In genomic region chr6:89400912-89401399, GRCh38 we compare ENCODE assay signal across 1 cellular context.
TF ChIP-seq lines count a peak whose summit lies in the region.

No MANE protein-coding gene starts in this region.

TF ChIP-seq in HepG2, 621 proteins besides CTCF, POLR2A, EP300 and RAD21:
- TF ChIP-seq ZNF276 (CRISPR knock-in tag; IDR thresholded peaks at IDR 0.05; ENCODE audit: low read depth): no peak
- no peak for TF ChIP-seq AHR (CRISPR knock-in tag; IDR thresholded peaks at IDR 0.05)
- no peak for TF ChIP-seq SMC3 (IDR thresholded peaks at IDR 0.05; ENCODE audit: low read length)
- TF ChIP-seq GMEB2 (CRISPR knock-in tag; IDR thresholded peaks at IDR 0.05; ENCODE audit: low read depth): no peak
- TF ChIP-seq GMEB1 (CRISPR knock-in tag; IDR thresholded peaks at IDR 0.05; ENCODE audit: borderline replicate concordance): no peak
- TF ChIP-seq ZBTB7A (CRISPR knock-in tag; IDR thresholded peaks at IDR 0.05): no peak
- no peak for TF ChIP-seq RBAK (CRISPR knock-in tag; IDR thresholded peaks at IDR 0.05)
- no peak for TF ChIP-seq ZNF30 (CRISPR knock-in tag; IDR thresholded peaks at IDR 0.05)
- TF ChIP-seq TRAFD1 (CRISPR knock-in tag; IDR thresholded peaks at IDR 0.05; ENCODE audit: borderline replicate concordance): no peak
- no peak for TF ChIP-seq TFDP2 (CRISPR knock-in tag; IDR thresholded peaks at IDR 0.05)
- no peak for TF ChIP-seq ZNF432 (CRISPR knock-in tag; IDR thresholded peaks at IDR 0.05; ENCODE audit: borderline replicate concordance)
